9 cellular contexts compared by ENCODE assay signal in the genomic region with DNA sequence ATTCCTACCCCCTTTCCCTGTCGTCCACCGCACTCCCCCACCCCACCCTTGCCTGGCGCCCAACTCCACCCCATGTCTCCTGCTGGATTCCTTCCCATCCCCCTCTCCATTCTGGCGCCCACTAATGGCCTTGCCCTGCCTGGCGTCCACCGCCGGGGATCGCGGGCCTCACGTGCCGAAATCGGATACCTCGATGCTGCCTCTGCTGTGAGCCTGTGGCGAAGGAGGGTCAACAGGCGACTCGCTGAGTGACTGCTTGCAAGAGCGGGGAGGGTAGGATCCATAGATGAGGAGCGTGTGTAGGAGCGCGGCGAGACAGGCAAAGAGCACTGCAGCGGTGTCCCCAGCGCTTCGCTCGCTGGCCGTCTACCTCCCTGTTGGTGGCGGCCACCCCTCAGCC. TPM values are rescaled to one million over a fixed set of nuclear protein-coding genes. Genes with fewer than 3 reads are reported as not detected.
DNase-seq lines count a peak whose midpoint lies in the region; ATAC-seq and TF ChIP-seq lines count a peak whose summit lies in the region.
"Not testable (repeated sequence)": the region's sequence is repeated elsewhere in the genome, so short reads cannot be mapped to it uniquely, and the experiment has no call there.
"Had no signal": no experiment of that assay in that cellular context is flagged by ENCODE, and none has a peak within 500 bp of the region (broad histone marks: within the 10 kb centered on the region; RNA-seq: fewer than 3 reads in every experiment).

A gene (minus strand): TSS at position 327 of the 400 bp plus-strand sequence. CDS start 800 bp downstream, outside the sequence.

- peak within 1 kb of the TSS; percentile 64 for H3K9ac ChIP-seq in HUES6 (ENCODE audit: low read length)
- peak within 1 kb of the TSS; percentile 70 for H3K9ac ChIP-seq in neuronal stem cell (ENCODE audit: low read depth, low read length, poor library complexity)
- not testable (repeated sequence) for H3K9ac ChIP-seq in stomach smooth muscle (ENCODE audit: low read length in 2 of 2)

- not testable (repeated sequence) for H3K27me3 ChIP-seq in BE2C; HUES6 (ENCODE audit: control insufficient read depth, insufficient read depth, low read length); foreskin keratinocyte; neuronal stem cell (ENCODE audit: control insufficient read depth in 3 of 3, insufficient read depth in 3 of 3, low read depth in 1 of 3, low read length in 3 of 3); stomach smooth muscle (ENCODE audit: control insufficient read depth in 1 of 2, insufficient read depth in 2 of 2, low read length in 2 of 2)

- H3K79me1 ChIP-seq in neuronal stem cell (ENCODE audit: low read depth, low read length), result not testable (repeated sequence)

- not testable (repeated sequence) for H4K8ac ChIP-seq in neuronal stem cell (ENCODE audit: low read depth, low read length)

- not testable (repeated sequence) for H3K4me1 ChIP-seq in BE2C; HUES6 (ENCODE audit: control insufficient read depth, insufficient read depth, low read length); foreskin keratinocyte; neuronal stem cell (ENCODE audit: control insufficient read depth in 2 of 2, insufficient read depth in 1 of 2, low read depth in 1 of 2, low read length in 2 of 2); stomach smooth muscle (ENCODE audit: control insufficient read depth, insufficient read depth, low read length)

- peak; percentile 60 for ATAC-seq in foreskin keratinocyte

- H3K4me1 Mint-ChIP-seq in chondrocyte (ENCODE audit: low read depth), result not testable (repeated sequence)

- not testable (repeated sequence) for H2BK120ac ChIP-seq in neuronal stem cell (ENCODE audit: low read depth, low read length)

- whole genome bisulfite sequencing in neuronal stem cell (ENCODE audit: extremely low coverage in 2 of 2, insufficient read length in 2 of 2, insufficient replicate concordance in 1 of 2), 2 donors, result no CpG with 5 or more reads among the region's 27 CpGs

- DNase-seq in BE2C (peak; percentile 3), RPMI7951 (ENCODE audit: low read depth) (peak; percentile 15), chondrocyte (ENCODE audit: low spot score) (peak; percentile 92), iris pigment epithelial cell (ENCODE audit: low read depth) (peak; percentile 14), neuronal stem cell (ENCODE audit: low spot score) (peak; percentile 27)
- DNase-seq in foreskin keratinocyte, result not testable (repeated sequence)

- H3K27ac Mint-ChIP-seq in chondrocyte (ENCODE audit: unreplicated experiment), result peak within 1 kb of the TSS; percentile 64

- not testable (repeated sequence) for TF ChIP-seq CTCF in BE2C (IDR thresholded peaks at IDR 0.05; ENCODE audit: low read depth, low read length); chondrocyte (IDR thresholded peaks at IDR 0.05); foreskin keratinocyte (conservative IDR thresholded peaks at IDR 0.05)

- H2BK12ac ChIP-seq in neuronal stem cell (ENCODE audit: low read length), result not testable (repeated sequence)

- H3K27ac ChIP-seq in HUES6 (ENCODE audit: low read depth, low read length); foreskin keratinocyte; stomach smooth muscle (ENCODE audit: low read length): not testable (repeated sequence)
- H3K27ac ChIP-seq in neuronal stem cell (replicated peaks; ENCODE audit: low read length), result peak within 1 kb of the TSS; percentile 87

- not testable (repeated sequence) for H3K27me3 Mint-ChIP-seq in chondrocyte (ENCODE audit: low read depth)

- peak within 1 kb of the TSS; percentile 62 for H3K4me3 Mint-ChIP-seq in chondrocyte (ENCODE audit: unreplicated experiment)

- H2AK5ac ChIP-seq in neuronal stem cell (ENCODE audit: low read depth, low read length), result not testable (repeated sequence)

- H4K91ac ChIP-seq in neuronal stem cell (ENCODE audit: low read depth, low read length, poor library complexity), result not testable (repeated sequence)

- H2AFZ ChIP-seq in neuronal stem cell (ENCODE audit: low read length), result peak within 1 kb of the TSS; percentile 72

- H3K9me3 ChIP-seq in BE2C; HUES6 (ENCODE audit: control insufficient read depth, insufficient read depth, low read depth, low read length); neuronal stem cell (replicated peaks in 1 of 2; ENCODE audit: control insufficient read depth in 2 of 2, insufficient read depth in 1 of 2, low read depth in 1 of 2, low read length in 2 of 2); stomach smooth muscle (ENCODE audit: control insufficient read depth in 2 of 2, low read length in 2 of 2): not testable (repeated sequence)

- H3K4ac ChIP-seq in neuronal stem cell (ENCODE audit: low read length), result not testable (repeated sequence)

- not testable (repeated sequence) for H2BK5ac ChIP-seq in neuronal stem cell (ENCODE audit: low read length)

- peak within 1 kb of the TSS; percentile 83 for H3K18ac ChIP-seq in neuronal stem cell (ENCODE audit: low read length)

- H3K4me3 ChIP-seq in BE2C (ENCODE audit: low read depth, low read length), result not testable (repeated sequence)
- H3K4me3 ChIP-seq in HUES6 (ENCODE audit: low read depth, low read length) (peak within 1 kb of the TSS; percentile 50), neuronal stem cell (ENCODE audit: low read length in 2 of 2) (peak within 1 kb of the TSS; percentile 43 to 74), stomach smooth muscle (ENCODE audit: low read length in 2 of 2) (peak within 1 kb of the TSS; percentile 35 to 65)

- peak within 1 kb of the TSS; percentile 49 for H2BK15ac ChIP-seq in neuronal stem cell (ENCODE audit: low read length)

- H3K36me3 Mint-ChIP-seq in chondrocyte (ENCODE audit: low read depth), result not testable (repeated sequence)

- peak within 1 kb of the TSS; percentile 57 for H3K4me2 ChIP-seq in neuronal stem cell (ENCODE audit: insufficient read depth, low read length, poor library complexity, severe bottlenecking)

- peak within 1 kb of the TSS; percentile 94 for H3K14ac ChIP-seq in neuronal stem cell (ENCODE audit: low read length)

- not testable (repeated sequence) for H3K23ac ChIP-seq in neuronal stem cell (ENCODE audit: low read depth, low read length, poor library complexity)

- H3K9me3 Mint-ChIP-seq in chondrocyte (ENCODE audit: low read depth), result peaks cover 26% of the 10 kb centered on the region

- not testable (repeated sequence) for H3K36me3 ChIP-seq in BE2C; HUES6 (ENCODE audit: control insufficient read depth, insufficient read depth, low read length); neuronal stem cell (replicated peaks in 1 of 2; ENCODE audit: control insufficient read depth in 2 of 2, insufficient read depth in 2 of 2, low read length in 2 of 2); stomach smooth muscle (ENCODE audit: control insufficient read depth in 2 of 2, insufficient read depth in 2 of 2, low read length in 2 of 2)

RNA-seq across cellular contexts. Expression of the gene that starts here (rescaled TPM):
- 0.48 TPM for polyA plus RNA-seq in BE2C (2012; ENCODE audit: insufficient read depth, insufficient read length, low read depth)
- total RNA-seq in RPMI7951 (2014; rRNA removed; shearing (Covaris generic)), result 0.20 and 0.48 TPM in 2 replicates
- total RNA-seq in chondrocyte (0.54 to 2.3 TPM (median 1.0 TPM) in 3 replicates), foreskin keratinocyte (0.07 and 0.14 TPM in 2 replicates)
- polyA plus RNA-seq in foreskin keratinocyte, result 0.08 and 0.12 TPM in 2 replicates
- 1.3 TPM for polyA plus RNA-seq in neuronal stem cell (2013, experiment 1 of 2)
- 1.1 TPM for polyA plus RNA-seq in neuronal stem cell (2013, experiment 2 of 2)
- total RNA-seq: glomerular endothelial cell had no signal

Comparison
In these comparisons a context has a peak if more than half of its experiments do, and no peak if none do; other contexts are left out.
1. Peak in DNase-seq in RPMI7951; RNA of the gene not detected or under 1 TPM.
2. Peak in ATAC-seq in foreskin keratinocyte; RNA of the gene not detected or under 1 TPM.